7 cellular contexts compared by ENCODE assay signal in the genomic region with DNA sequence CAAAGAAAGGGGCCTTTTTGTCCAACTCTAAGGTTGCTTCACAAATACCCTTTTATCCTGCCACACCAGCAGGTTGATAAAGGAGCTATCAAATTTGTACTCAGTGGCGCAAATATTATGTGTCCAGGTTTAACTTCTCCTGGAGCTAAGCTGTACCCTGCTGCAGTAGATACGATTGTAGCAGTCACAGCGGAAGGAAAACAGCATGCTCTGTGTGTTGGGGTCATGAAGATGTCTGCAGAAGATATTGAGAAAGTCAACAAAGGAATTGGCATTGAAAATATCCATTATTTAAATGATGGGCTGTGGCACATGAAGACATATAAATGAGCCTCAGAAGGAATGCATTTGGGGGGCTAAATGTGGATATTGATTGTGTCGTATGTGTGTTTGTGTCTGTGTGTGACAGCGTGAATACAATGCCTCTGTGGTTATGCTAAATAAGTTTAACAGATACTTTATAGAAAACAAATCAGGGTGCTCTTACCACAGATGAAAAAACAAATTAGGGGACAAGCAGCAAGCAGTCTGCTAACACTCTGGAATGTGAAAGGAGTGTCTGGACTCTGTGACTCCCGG. TPM values are rescaled to one million over a fixed set of nuclear protein-coding genes. Genes with fewer than 3 reads are reported as not detected.
DNase-seq lines count a peak whose midpoint lies in the region; ATAC-seq lines count a peak whose summit lies in the region.

No MANE protein-coding gene starts in this region.

- H3K9me3 ChIP-seq in HUES48 (ENCODE audit: control insufficient read depth, insufficient read depth, low read length), result no peaks in the 10 kb centered on the region
- no peaks in the 10 kb centered on the region for H3K9me3 ChIP-seq in iPS-18c (ENCODE audit: control insufficient read depth, insufficient read depth, low read length)

- H3K4me3 Mint-ChIP-seq in activated T-helper 2 cell treated with anti-CD3 and anti-CD28 coated beads, Interferon-gamma antibody, Interleukin-2, Interleukin-4, amounts not matched to agents 10 μg/mL and 5 μg/mL and 100 μg/mL, durations not matched to agents 14 hours and 24 hours and 36 hours (ENCODE audit: low read depth), result peak overlapping the region; percentile 85
- H3K4me3 Mint-ChIP-seq in stimulated activated memory B cell treated with anti-CD40 and anti-IgM and Interleukin-4, amounts not matched to agents 10 μg/mL and 1 μg/mL and 100 μg/mL, for 72 hours, result peak overlapping the region; percentile 88

- H3K36me3 Mint-ChIP-seq in activated T-helper 2 cell treated with anti-CD3 and anti-CD28 coated beads, Interferon-gamma antibody, Interleukin-2, Interleukin-4, amounts not matched to agents 10 μg/mL and 5 μg/mL and 100 μg/mL, durations not matched to agents 14 hours and 24 hours and 36 hours (ENCODE audit: low read depth), result peaks cover 73% of the 10 kb centered on the region
- peaks cover 58% of the 10 kb centered on the region for H3K36me3 Mint-ChIP-seq in stimulated activated memory B cell treated with anti-CD40 and anti-IgM and Interleukin-4, amounts not matched to agents 10 μg/mL and 1 μg/mL and 100 μg/mL, for 72 hours

- intact Hi-C loops in activated T-helper 2 cell treated with anti-CD3 and anti-CD28 coated beads, Interferon-gamma antibody, Interleukin-2, Interleukin-4, amounts not matched to agents 10 μg/mL and 5 μg/mL and 100 μg/mL, durations not matched to agents 14 hours and 24 hours and 36 hours (cut with micrococcal nuclease), result no loop called here

- peaks cover 5% of the 10 kb centered on the region; the same call in 1 of the 2 replicates for H3K4me1 ChIP-seq in HUES48 (ENCODE audit: control insufficient read depth, insufficient read depth, low read length)

- no peak for ATAC-seq in stimulated activated memory B cell treated with anti-CD40 and anti-IgM and Interleukin-4, amounts not matched to agents 10 μg/mL and 1 μg/mL and 100 μg/mL, for 72 hours

- H3K4me3 ChIP-seq in HUES48 (ENCODE audit: low read depth, low read length) (peak overlapping the region; percentile 88), iPS-18c (ENCODE audit: insufficient read depth, low read depth, low read length) (peak overlapping the region; percentile 45)

- DNase-seq in activated T-helper 2 cell treated with anti-CD3 and anti-CD28 coated beads, Interferon-gamma antibody, Interleukin-2, Interleukin-4, amounts not matched to agents 10 μg/mL and 5 μg/mL and 100 μg/mL, durations not matched to agents 14 hours and 24 hours and 36 hours (ENCODE audit: low spot score), result no peak
- DNase-seq in DMS79 treated with DMSO at 0.1 percent for 48 hours (lab: John Stamatoyannopoulos, UW) (no peak), NCI-H2029 (lab: John Stamatoyannopoulos, UW) (no peak)
- DNase-seq in activated CD4-positive, alpha-beta T cell treated with anti-CD3 and anti-CD28 coated beads, Interleukin-2, amount 50 U/mL, for 4 hours, result no peak

- H3K4me1 Mint-ChIP-seq in activated T-helper 2 cell treated with anti-CD3 and anti-CD28 coated beads, Interferon-gamma antibody, Interleukin-2, Interleukin-4, amounts not matched to agents 10 μg/mL and 5 μg/mL and 100 μg/mL, durations not matched to agents 14 hours and 24 hours and 36 hours (ENCODE audit: low read depth), result peaks cover 17% of the 10 kb centered on the region
- peaks cover 20% of the 10 kb centered on the region for H3K4me1 Mint-ChIP-seq in stimulated activated memory B cell treated with anti-CD40 and anti-IgM and Interleukin-4, amounts not matched to agents 10 μg/mL and 1 μg/mL and 100 μg/mL, for 72 hours

- H3K9me3 Mint-ChIP-seq in activated T-helper 2 cell treated with anti-CD3 and anti-CD28 coated beads, Interferon-gamma antibody, Interleukin-2, Interleukin-4, amounts not matched to agents 10 μg/mL and 5 μg/mL and 100 μg/mL, durations not matched to agents 14 hours and 24 hours and 36 hours, result no peaks in the 10 kb centered on the region
- H3K9me3 Mint-ChIP-seq in stimulated activated memory B cell treated with anti-CD40 and anti-IgM and Interleukin-4, amounts not matched to agents 10 μg/mL and 1 μg/mL and 100 μg/mL, for 72 hours, result no peaks in the 10 kb centered on the region

- H3K36me3 ChIP-seq in HUES48 (ENCODE audit: control insufficient read depth, insufficient read depth, low read length), result peaks cover 68% of the 10 kb centered on the region

- H3K27me3 Mint-ChIP-seq in activated T-helper 2 cell treated with anti-CD3 and anti-CD28 coated beads, Interferon-gamma antibody, Interleukin-2, Interleukin-4, amounts not matched to agents 10 μg/mL and 5 μg/mL and 100 μg/mL, durations not matched to agents 14 hours and 24 hours and 36 hours (ENCODE audit: low read depth), result no peaks in the 10 kb centered on the region
- no peaks in the 10 kb centered on the region for H3K27me3 Mint-ChIP-seq in stimulated activated memory B cell treated with anti-CD40 and anti-IgM and Interleukin-4, amounts not matched to agents 10 μg/mL and 1 μg/mL and 100 μg/mL, for 72 hours

- peak overlapping the region; percentile 99 for H3K27ac Mint-ChIP-seq in activated T-helper 2 cell treated with anti-CD3 and anti-CD28 coated beads, Interferon-gamma antibody, Interleukin-2, Interleukin-4, amounts not matched to agents 10 μg/mL and 5 μg/mL and 100 μg/mL, durations not matched to agents 14 hours and 24 hours and 36 hours
- H3K27ac Mint-ChIP-seq in stimulated activated memory B cell treated with anti-CD40 and anti-IgM and Interleukin-4, amounts not matched to agents 10 μg/mL and 1 μg/mL and 100 μg/mL, for 72 hours, result peak overlapping the region; percentile 94

- peak overlapping the region; percentile 91 for H3K27ac ChIP-seq in HUES48 (ENCODE audit: low read depth, low read length)

- no peaks in the 10 kb centered on the region for H3K27me3 ChIP-seq in HUES48 (ENCODE audit: control insufficient read depth, insufficient read depth, low read length)

- peak overlapping the region; percentile 90 for H3K9ac ChIP-seq in HUES48 (ENCODE audit: low read depth, low read length)

RNA-seq across cellular contexts. Expression of gene HM13, which starts 33.6 kb away (rescaled TPM):
- total RNA-seq in activated T-helper 2 cell treated with anti-CD3 and anti-CD28 coated beads, Interferon-gamma antibody, Interleukin-2, Interleukin-4, amounts not matched to agents 10 μg/mL and 5 μg/mL and 100 μg/mL, durations not matched to agents 14 hours and 24 hours and 36 hours, result 184 and 188 TPM in 2 replicates

RNA-seq across cellular contexts. Expression of gene ID1, which starts 57.3 kb away (rescaled TPM):
- 1.5 and 2.1 TPM in 2 replicates for total RNA-seq in activated T-helper 2 cell treated with anti-CD3 and anti-CD28 coated beads, Interferon-gamma antibody, Interleukin-2, Interleukin-4, amounts not matched to agents 10 μg/mL and 5 μg/mL and 100 μg/mL, durations not matched to agents 14 hours and 24 hours and 36 hours
